26 cellular contexts compared by ENCODE assay signal in the genomic region with DNA sequence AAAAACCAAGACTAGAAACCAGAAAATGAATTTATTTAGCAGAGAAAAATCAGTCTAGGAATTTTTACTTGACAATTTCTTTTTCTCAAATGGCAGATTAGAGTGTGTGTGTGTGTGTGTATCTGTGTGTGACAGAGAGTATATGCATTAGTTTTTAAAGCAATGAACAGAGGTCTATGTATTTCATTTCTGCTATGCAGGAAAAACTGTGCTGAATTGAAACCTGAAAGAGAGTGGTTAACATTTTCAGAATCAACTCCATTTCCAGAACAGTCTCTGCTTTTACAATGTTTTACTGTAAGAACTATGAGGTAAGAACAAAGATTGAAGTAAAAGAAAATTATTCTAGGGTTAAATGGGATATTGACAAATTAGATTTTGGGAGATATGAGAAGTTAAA.
DNase-seq lines count a peak whose midpoint lies in the region; ATAC-seq, FAIRE-seq and TF ChIP-seq lines count a peak whose summit lies in the region.
"Had no signal": no experiment of that assay in that cellular context is flagged by ENCODE, and none has a peak within 500 bp of the region (broad histone marks: within the 10 kb centered on the region; RNA-seq: fewer than 3 reads in every experiment).

No MANE protein-coding gene starts in this region.

- ATAC-seq in GM18502 (IDR thresholded peaks at IDR 0.05; ENCODE audit: poor library complexity, unreplicated experiment): peak; percentile 58
- ATAC-seq in GM21390 (IDR thresholded peaks at IDR 0.05; ENCODE audit: unreplicated experiment): peak; percentile 46
- ATAC-seq in HG03354 (IDR thresholded peaks at IDR 0.05; ENCODE audit: poor library complexity, severe bottlenecking, unreplicated experiment): peak; percentile 39
- no peak for ATAC-seq in gastroesophageal sphincter
- ATAC-seq: Right ventricle myocardium inferior, SK-N-SH treated with all-trans-retinoic acid at 6 μM for 48 hours, T-helper 17 cell had no signal

- no peak overlapping the region for H3K27ac ChIP-seq in gastroesophageal sphincter
- H3K27ac ChIP-seq: BLaER1, GM23248, SJCRH30 had no signal

- no peaks in the 10 kb centered on the region for H3K4me1 ChIP-seq in gastroesophageal sphincter
- H3K4me1 ChIP-seq: BLaER1, SJCRH30 had no signal

- H3K36me3 ChIP-seq in gastroesophageal sphincter: no peaks in the 10 kb centered on the region
- H3K36me3 ChIP-seq: BLaER1, SJCRH30 had no signal

- no peak for TF ChIP-seq POLR2A in gastroesophageal sphincter (IDR thresholded peaks at IDR 0.05)

- FAIRE-seq in urothelium cell line (lab: Jason Lieb, UNC): peak; percentile 5

- H3K27me3 ChIP-seq in gastroesophageal sphincter: no peaks in the 10 kb centered on the region
- H3K27me3 ChIP-seq: BLaER1, SJCRH30 had no signal

- TF ChIP-seq CTCF in gastroesophageal sphincter (IDR thresholded peaks at IDR 0.05): no peak

- no peak overlapping the region for H3K4me3 ChIP-seq in gastroesophageal sphincter
- H3K4me3 ChIP-seq: BLaER1, GM23248, SJCRH30 had no signal

- TF ChIP-seq EP300 in gastroesophageal sphincter (IDR thresholded peaks at IDR 0.05): no peak

- no peaks in the 10 kb centered on the region for H3K9me3 ChIP-seq in gastroesophageal sphincter
- H3K9me3 ChIP-seq: BLaER1, SJCRH30 had no signal

- no peak for DNase-seq in urothelium cell line (ENCODE audit: low spot score)
- no peak for DNase-seq in Ammon's horn (ENCODE audit: low spot score)
- no peak for DNase-seq in NCI-H2171 treated with DMSO at 0.1 percent for 48 hours (lab: John Stamatoyannopoulos, UW)
- DNase-seq: CD4-positive, CD25-positive, alpha-beta regulatory T cell; DMS153; DND-41; GM23248; H7; IMR-90; KG1; NCI-H1092; NCI-H1417 treated with DMSO at 0.1 percent for 48 hours; NCI-H1694 treated with DMSO at 0.1 percent for 48 hours; NCI-H2081 treated with DMSO at 0.1 percent for 48 hours; NCI-H524; NCI-H748 treated with DMSO at 0.1 percent for 48 hours; PC-3; SJCRH30; T-helper 17 cell had no signal
